In the genomic region with DNA sequence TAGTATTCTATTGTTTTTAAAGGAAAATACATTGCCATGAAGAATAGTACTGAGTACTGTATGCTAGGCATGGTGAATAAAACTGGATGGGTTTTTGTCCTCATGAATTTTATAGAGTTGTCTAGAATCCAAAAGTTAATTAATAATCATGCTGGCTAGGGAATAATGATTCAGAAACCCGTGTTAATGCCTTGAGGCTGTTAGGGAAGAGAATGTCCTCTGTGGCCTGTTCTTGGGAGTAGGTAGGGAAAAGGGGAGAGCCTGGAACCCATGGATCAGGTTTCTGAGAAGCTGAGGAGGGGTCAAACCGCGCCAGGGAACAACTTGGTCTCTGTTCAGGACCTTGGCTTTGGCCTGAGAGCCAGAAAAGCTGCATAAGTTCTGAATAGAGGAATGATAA, we compare ENCODE assay signal across 24 cellular contexts.
DNase-seq lines count a peak whose midpoint lies in the region; TF ChIP-seq lines count a peak whose summit lies in the region.
"Had no signal": no experiment of that assay in that cellular context is flagged by ENCODE, and none has a peak within 500 bp of the region (broad histone marks: within the 10 kb centered on the region; RNA-seq: fewer than 3 reads in every experiment).

No MANE protein-coding gene starts in this region.

- H3K4ac ChIP-seq in neuronal stem cell (ENCODE audit: low read length), result no peak overlapping the region

- no peaks in the 10 kb centered on the region for H3K9me3 ChIP-seq in neuronal stem cell (replicated peaks in 1 of 2; ENCODE audit: control insufficient read depth in 2 of 2, insufficient read depth in 1 of 2, low read depth in 1 of 2, low read length in 2 of 2)
- H3K9me3 ChIP-seq: A549, BE2C had no signal

- DNase-seq in COLO829 (ENCODE audit: low spot score) (peak; percentile 31), HK-2 (ENCODE audit: unreplicated experiment) (peak; percentile 1), epithelial cell of prostate (ENCODE audit: low read depth, low spot score) (no peak), kidney glomerular epithelial cell (lab: John Stamatoyannopoulos, UW) (peak; percentile 42), medulla oblongata (ENCODE audit: extremely low spot score) (no peak), neuronal stem cell (ENCODE audit: low spot score) (no peak), type B pancreatic cell (ENCODE audit: extremely low spot score, unreplicated experiment) (no peak), DMS79 (lab: John Stamatoyannopoulos, UW) (no peak)
- DNase-seq: 8988T; ACHN; AML-193; BE2C; CD4-positive, alpha-beta T cell; CD8-positive, alpha-beta memory T cell; COR-L47; DMS153; EL; GDM1; GM23248; H7 had no signal

- H3K36me3 Mint-ChIP-seq in type B pancreatic cell, result no peaks in the 10 kb centered on the region
- H3K36me3 Mint-ChIP-seq: CD14-positive monocyte had no signal

- no peak overlapping the region for H3K18ac ChIP-seq in neuronal stem cell (ENCODE audit: low read length)

- no peaks in the 10 kb centered on the region for H3K27me3 ChIP-seq in neuronal stem cell (ENCODE audit: control insufficient read depth in 3 of 3, insufficient read depth in 3 of 3, low read depth in 1 of 3, low read length in 3 of 3)
- H3K27me3 ChIP-seq: BE2C; BLaER1 treated with 17β-estradiol and CSF1 and Interleukin-3, amounts not matched to agents 10 nM and 100 nM had no signal

- H3K4me3 ChIP-seq in neuronal stem cell (ENCODE audit: low read length in 2 of 2), result no peak overlapping the region
- H3K4me3 ChIP-seq: A549; BLaER1 treated with 17β-estradiol and CSF1 and Interleukin-3, amounts not matched to agents 10 nM and 100 nM; GM12878; GM23248 had no signal

- H4K8ac ChIP-seq in neuronal stem cell (ENCODE audit: low read depth, low read length), result no peak overlapping the region

- no peak overlapping the region for H4K91ac ChIP-seq in neuronal stem cell (ENCODE audit: low read depth, low read length, poor library complexity)

- no peak overlapping the region for H2BK15ac ChIP-seq in neuronal stem cell (ENCODE audit: low read length)

- H3K79me1 ChIP-seq in neuronal stem cell (ENCODE audit: low read depth, low read length), result no peaks in the 10 kb centered on the region

- H2BK12ac ChIP-seq in neuronal stem cell (ENCODE audit: low read length), result no peak overlapping the region

- no peak overlapping the region for H2AK5ac ChIP-seq in neuronal stem cell (ENCODE audit: low read depth, low read length)

- H3K36me3 ChIP-seq in neuronal stem cell (replicated peaks in 1 of 2; ENCODE audit: control insufficient read depth in 2 of 2, insufficient read depth in 2 of 2, low read length in 2 of 2), result no peaks in the 10 kb centered on the region
- H3K36me3 ChIP-seq: BE2C; BLaER1 treated with 17β-estradiol and CSF1 and Interleukin-3, amounts not matched to agents 10 nM and 100 nM had no signal

- no peak overlapping the region for H2BK5ac ChIP-seq in neuronal stem cell (ENCODE audit: low read length)

- H3K27ac ChIP-seq in epithelial cell of prostate (peak overlapping the region; percentile 22), neuronal stem cell (replicated peaks; ENCODE audit: low read length) (no peak overlapping the region)
- H3K27ac ChIP-seq: A549; BLaER1 treated with 17β-estradiol and CSF1 and Interleukin-3, amounts not matched to agents 10 nM and 100 nM; GM23248 had no signal

- no peak overlapping the region for H3K27ac Mint-ChIP-seq in type B pancreatic cell
- H3K27ac Mint-ChIP-seq: CD14-positive monocyte; CD4-positive, alpha-beta T cell; CD8-positive, alpha-beta memory T cell had no signal

- H3K23ac ChIP-seq in neuronal stem cell (ENCODE audit: low read depth, low read length, poor library complexity), result no peak overlapping the region

- H3K14ac ChIP-seq in neuronal stem cell (ENCODE audit: low read length), result no peak overlapping the region

- H3K4me1 ChIP-seq in neuronal stem cell (ENCODE audit: control insufficient read depth in 2 of 2, insufficient read depth in 1 of 2, low read depth in 1 of 2, low read length in 2 of 2), result no peaks in the 10 kb centered on the region
- H3K4me1 ChIP-seq: A549; BE2C; BLaER1 treated with 17β-estradiol and CSF1 and Interleukin-3, amounts not matched to agents 10 nM and 100 nM had no signal

- no peak overlapping the region for H2BK120ac ChIP-seq in neuronal stem cell (ENCODE audit: low read depth, low read length)

- no peaks in the 10 kb centered on the region for H3K4me1 Mint-ChIP-seq in type B pancreatic cell (ENCODE audit: unreplicated experiment)
- H3K4me1 Mint-ChIP-seq: CD14-positive monocyte; CD8-positive, alpha-beta memory T cell had no signal

- no peak for TF ChIP-seq CTCF in type B pancreatic cell (conservative IDR thresholded peaks at IDR 0.05)

- WGBS in neuronal stem cell (ENCODE audit: extremely low coverage in 2 of 2, insufficient read length in 2 of 2, insufficient replicate concordance in 1 of 2), 2 donors, result no CpG with 5 or more reads among the region's 3 CpGs

- H3K4me3 Mint-ChIP-seq in type B pancreatic cell, result no peak overlapping the region
- H3K4me3 Mint-ChIP-seq: CD14-positive monocyte; CD4-positive, alpha-beta T cell; CD8-positive, alpha-beta memory T cell had no signal

- H3K4me2 ChIP-seq in neuronal stem cell (ENCODE audit: insufficient read depth, low read length, poor library complexity, severe bottlenecking), result no peak overlapping the region
- H3K4me2 ChIP-seq: A549; BLaER1 treated with 17β-estradiol and CSF1 and Interleukin-3, amounts not matched to agents 10 nM and 100 nM had no signal

- peaks cover 13% of the 10 kb centered on the region for H3K9me3 Mint-ChIP-seq in type B pancreatic cell

- H3K27me3 Mint-ChIP-seq in type B pancreatic cell, result no peaks in the 10 kb centered on the region
- H3K27me3 Mint-ChIP-seq: CD4-positive, alpha-beta T cell; CD8-positive, alpha-beta memory T cell had no signal

- no peak overlapping the region for H3K9ac ChIP-seq in neuronal stem cell (ENCODE audit: low read depth, low read length, poor library complexity)
- H3K9ac ChIP-seq: BLaER1 treated with 17β-estradiol and CSF1 and Interleukin-3, amounts not matched to agents 10 nM and 100 nM; GM23248 had no signal

- no peak overlapping the region for H2AFZ ChIP-seq in neuronal stem cell (ENCODE audit: low read length)
- H2AFZ ChIP-seq: GM23248 had no signal

Comparison
In these comparisons a context has a peak if more than half of its experiments do, and no peak if none do; other contexts are left out.
1. DNase-seq: peak in COLO829 (single experiment), HK-2 (single experiment) and kidney glomerular epithelial cell (single experiment); none in epithelial cell of prostate (single experiment), medulla oblongata (single experiment), neuronal stem cell (single experiment), type B pancreatic cell (single experiment) and DMS79 (single experiment).